In the genomic region with DNA sequence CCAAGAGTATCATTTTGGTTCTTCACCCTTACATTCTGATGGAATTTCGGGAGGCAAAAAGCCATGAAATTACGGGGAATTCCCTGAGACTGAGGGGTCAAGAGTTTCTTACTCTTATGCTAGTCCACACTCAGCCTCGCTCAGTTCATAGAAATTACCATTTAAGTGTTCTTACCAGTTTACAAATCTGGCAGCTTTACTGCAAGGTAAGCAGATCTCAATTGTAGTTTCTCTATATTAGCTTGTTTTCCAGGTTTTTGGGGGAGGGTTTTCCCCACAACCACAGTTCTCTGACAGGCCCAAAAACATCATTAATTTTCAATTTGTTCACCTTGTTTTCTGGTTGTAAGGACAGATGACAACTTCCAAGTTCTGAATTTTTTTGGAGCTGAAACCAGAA, we compare ENCODE assay signal across 10 cellular contexts.
"Had no signal": no experiment of that assay in that cellular context is flagged by ENCODE, and none has a peak within 500 bp of the region (broad histone marks: within the 10 kb centered on the region; RNA-seq: fewer than 3 reads in every experiment).

No MANE protein-coding gene starts in this region.

- H3K9me3 ChIP-seq: HAP-1 had no signal

- H3K4me1 Mint-ChIP-seq: H9 had no signal

- H3K9ac ChIP-seq: GM23248 had no signal

- H3K4me3 Mint-ChIP-seq: H9, HFFc6 had no signal

- ATAC-seq: HCT116 had no signal

- H3K36me3 ChIP-seq: HAP-1 had no signal

- H2AFZ ChIP-seq: GM23248 had no signal

- H3K27ac ChIP-seq: GM23248 had no signal

- H3K27ac Mint-ChIP-seq: H9, HFFc6 had no signal

- H3K4me1 ChIP-seq: HAP-1 had no signal

- H3K4me3 ChIP-seq: GM23248, HAP-1 had no signal

- FAIRE-seq: H1, H54 had no signal

- DNase-seq: GM23248, GOT3, H7, H9, HCEC 1CT, HFFc6 had no signal
